9 cellular contexts compared by ENCODE assay signal in the genomic region with DNA sequence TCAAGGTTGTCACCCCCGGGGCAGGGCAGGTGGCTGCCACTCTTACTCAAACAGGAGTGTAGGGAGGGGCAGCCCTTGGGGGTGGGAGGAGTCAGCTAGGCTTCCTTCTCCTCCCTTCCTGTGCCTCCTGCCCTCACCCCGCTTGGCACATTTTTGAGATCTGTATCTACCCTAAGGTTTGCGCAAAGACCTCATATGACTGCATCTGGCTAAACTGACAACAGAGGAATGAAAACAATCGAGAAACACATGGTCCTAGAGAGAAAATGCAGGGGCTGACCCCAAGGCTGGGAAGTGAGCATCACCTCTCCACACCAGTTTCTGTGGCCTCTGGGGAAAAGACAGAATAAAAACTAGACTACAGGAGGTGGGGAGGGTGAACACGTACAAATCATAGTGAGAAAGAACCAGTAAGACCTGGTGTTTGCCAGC. TPM values are rescaled to one million over a fixed set of nuclear protein-coding genes. Genes with fewer than 3 reads are reported as not detected.
DNase-seq lines count a peak whose midpoint lies in the region; FAIRE-seq and TF ChIP-seq lines count a peak whose summit lies in the region.
"Had no signal": no experiment of that assay in that cellular context is flagged by ENCODE, and none has a peak within 500 bp of the region (broad histone marks: within the 10 kb centered on the region; RNA-seq: fewer than 3 reads in every experiment).

No MANE protein-coding gene starts in this region.

- CTCF ChIA-PET in HEK293 (lab: Yijun Ruan, JAX) (interaction anchor here (0.8 to 2.5 kb wide), 16 partner anchors 12 to 223 kb away, joined by 3 to 23 read pairs (median 5); no protein-coding TSS in a partner anchor), HEK293T (lab: Yijun Ruan, JAX) (interaction anchor here (0.9 to 2.2 kb wide), 3 partner anchors 119 to 212 kb away, joined by 3 to 6 read pairs (median 3); no protein-coding TSS in a partner anchor)

- H3K9me3 ChIP-seq in HEK293 (ENCODE audit: control insufficient read depth, insufficient read depth, low read depth, low read length) (no peaks in the 10 kb centered on the region), breast epithelium (no peaks in the 10 kb centered on the region)

- H3K27ac ChIP-seq in HEK293 (ENCODE audit: extremely low read depth, low read depth, low read length) (no peak overlapping the region), breast epithelium (peak overlapping the region in 1 of 2 donors; percentile 60)

- no peak for TF ChIP-seq CTCF in HEK293 (tag by site-specific recombination; IDR thresholded peaks at IDR 0.05)
- no peak for TF ChIP-seq CTCF in breast epithelium (IDR thresholded peaks at IDR 0.05)

- DNase-seq in A172 (ENCODE audit: low spot score) (peak; percentile 22), T-helper 1 cell (peak in 4 of 5 donors; percentile 22 to 90 (median 39)), breast epithelium (ENCODE audit: low spot score in 2 of 2) (peak; percentile 53 to 77), HEK293T (ENCODE audit: extremely low spot score) (no peak), ACHN (no peak), urothelium cell line (ENCODE audit: low spot score) (no peak)
- peak in 5 of 6 experiments; percentile 10 to 44 (median 25) for DNase-seq in stimulated activated naive CD4-positive, alpha-beta T cell (lab: John Stamatoyannopoulos, UW)

- no peaks in the 10 kb centered on the region for H3K4me1 ChIP-seq in HEK293 (ENCODE audit: control insufficient read depth, insufficient read depth, low read length)
- no peaks in the 10 kb centered on the region for H3K4me1 ChIP-seq in breast epithelium

- no peak for FAIRE-seq in urothelium cell line (lab: Jason Lieb, UNC)
- FAIRE-seq: islet of Langerhans had no signal

- in situ Hi-C loops in ACHN (cut with HindIII; ENCODE audit: low pct_ligation_motif_present, low pct_unique_long_range_greater_than_20kb, low sequenced_read_pairs): no loop called here

- intact Hi-C loops in breast epithelium (cut with DNase I; ENCODE audit: low total_unique reads): no loop called here

- POLR2A ChIA-PET in HEK293 (lab: Yijun Ruan, JAX) (interaction anchor here (1.3 kb wide), 1 partner anchor 109 kb away, joined by 5 read pairs; no protein-coding TSS in a partner anchor), HEK293T (lab: Yijun Ruan, JAX) (no interaction called here)

- no peak overlapping the region for H3K4me3 ChIP-seq in HEK293 (ENCODE audit: low read depth, low read length)
- peak overlapping the region in 2 of 3 donors; percentile 40 to 61 for H3K4me3 ChIP-seq in breast epithelium

- peaks cover 0 to 31% of the 10 kb centered on the region in 2 experiments; a peak in 1 of 3 replicates for H3K36me3 ChIP-seq in HEK293 (ENCODE audit: control insufficient read depth in 2 of 2, insufficient read depth in 1 of 2, low read length in 2 of 2)
- no peaks in the 10 kb centered on the region for H3K36me3 ChIP-seq in breast epithelium

- H3K27me3 ChIP-seq in breast epithelium: no peaks in the 10 kb centered on the region

- no peak for TF ChIP-seq POLR2A in breast epithelium (IDR thresholded peaks at IDR 0.05)

TF ChIP-seq in HEK293, 187 proteins besides CTCF, POLR2A, EP300 and RAD21:
- TF ChIP-seq ZBTB49 (tag by site-specific recombination; IDR thresholded peaks at IDR 0.05; ENCODE audit: low read depth): no peak
- peak; percentile 38; the same call in 1 of the 2 replicates for TF ChIP-seq KLF1 (tag by site-specific recombination; IDR thresholded peaks at IDR 0.05)
- TF ChIP-seq ELK4 (IDR thresholded peaks at IDR 0.05; ENCODE audit: borderline replicate concordance, low read depth, low read length): no peak
- no peak for TF ChIP-seq GLIS2 (tag by site-specific recombination; IDR thresholded peaks at IDR 0.05)

TF ChIP-seq in HEK293T, 16 proteins besides CTCF, POLR2A, EP300 and RAD21:
- TF ChIP-seq TARDBP (IDR thresholded peaks at IDR 0.05) (no peak), SUZ12 (IDR thresholded peaks at IDR 0.05) (no peak), ZNF384 (IDR thresholded peaks at IDR 0.05) (no peak), NFRKB (IDR thresholded peaks at IDR 0.05) (no peak), LEF1 (IDR thresholded peaks at IDR 0.05; ENCODE audit: borderline replicate concordance) (no peak)

RNA-seq across cellular contexts. Expression of gene IGSF9B, which starts 28.1 kb away (rescaled TPM):
- total RNA-seq in A172 (2014; rRNA removed; shearing (Covaris generic)): 0.43 and 0.57 TPM in 2 replicates
- 1 to 10 TPM in 2 of 3 donors, under 1 TPM in 1; 0.64 to 4.5 (median 3.3) TPM for total RNA-seq in breast epithelium

Comparison
In these comparisons a context has a peak if more than half of its experiments do, and no peak if none do; other contexts are left out.
1. DNase-seq: peak in A172 (single experiment), T-helper 1 cell (4 of 5), breast epithelium (2 of 2) and stimulated activated naive CD4-positive, alpha-beta T cell (5 of 6); none in HEK293T (single experiment), ACHN (single experiment) and urothelium cell line (single experiment).